9 cellular contexts compared by ENCODE assay signal in genomic region chr7:20778063-20778721, GRCh38. TPM values are rescaled to one million over a fixed set of nuclear protein-coding genes. Genes with fewer than 3 reads are reported as not detected.
A peak's percentile ranks its signal among the peaks of the same experiment; 100 is the strongest.
DNase-seq lines count a peak whose midpoint lies in the region; ATAC-seq and TF ChIP-seq lines count a peak whose summit lies in the region.
"Had no signal": no experiment of that assay in that cellular context is flagged by ENCODE, and none has a peak within 500 bp of the region (broad histone marks: within the 10 kb centered on the region; RNA-seq: fewer than 3 reads in every experiment).

No MANE protein-coding gene starts in this region.

- peak; percentile 77 to 81 for TF ChIP-seq CTCF in Caco-2 (IDR thresholded peaks at IDR 0.05; ENCODE audit: insufficient read depth in 1 of 2, low read depth in 1 of 2, low read length in 1 of 2, severe bottlenecking in 1 of 2, unreplicated experiment in 1 of 2)
- no peak for TF ChIP-seq CTCF in HL-60 (IDR thresholded peaks at IDR 0.05; ENCODE audit: insufficient read depth, low read length)
- peak in 4 of 7 experiments; percentile 9 to 60 (median 34) for TF ChIP-seq CTCF in stomach (IDR thresholded peaks at IDR 0.05)

- peaks cover 12% of the 10 kb centered on the region for H3K36me3 Mint-ChIP-seq in Caco-2 (ENCODE audit: insufficient read depth, unreplicated experiment)

- H3K27ac Mint-ChIP-seq in Caco-2 (ENCODE audit: unreplicated experiment) = peak overlapping the region; percentile 56

- POLR2A ChIA-PET in Caco-2 (lab: Charles Lee) = no interaction called here

- H3K4me1 Mint-ChIP-seq in Caco-2 (ENCODE audit: low read depth, unreplicated experiment) = peaks cover 27% of the 10 kb centered on the region

- peak overlapping the region; percentile 45 for H3K4me3 ChIP-seq in Caco-2 (ENCODE audit: low read depth, low read length)
- H3K4me3 ChIP-seq in HL-60 (replicated peaks; ENCODE audit: insufficient read depth, low read length) = peak overlapping the region; percentile 12; the same call in 1 of the 2 replicates
- peak overlapping the region; percentile 26 to 45 (median 30) for H3K4me3 ChIP-seq in stomach

- no TSS peak for BruUV-seq in Caco-2 (replicated peaks; lab: Mats Ljungman, UMichigan)

- DNase-seq in Caco-2 = peak; percentile 60 to 83
- no peak for DNase-seq in HL-60 (ENCODE audit: low read depth in 1 of 2, low spot score in 1 of 2)
- peak; percentile 5 for DNase-seq in amniotic epithelial cell (ENCODE audit: low read depth)
- peak; percentile 77 for DNase-seq in iPS-NIHi11 (ENCODE audit: low spot score)
- peak; percentile 42 for DNase-seq in stomach
- no peak for DNase-seq in stimulated activated CD4-positive, alpha-beta T cell treated with anti-CD3 and anti-CD28 coated beads, Interleukin-4, amount 100 ng/mL, for 1 hour

- no peaks in the 10 kb centered on the region for H3K36me3 ChIP-seq in Caco-2 (ENCODE audit: control insufficient read depth, insufficient read depth, low read length)
- H3K36me3 ChIP-seq in stomach = no peaks in the 10 kb centered on the region

- CTCF ChIA-PET in Caco-2 (lab: Charles Lee) = interaction anchor here (0.6 to 1.0 kb wide), 5 partner anchors 9 to 476 kb away, joined by 3 to 6 read pairs (median 3); partner anchors contain the start of gene SP8

- H3K4me3 Mint-ChIP-seq in Caco-2 (ENCODE audit: unreplicated experiment) = peak overlapping the region; percentile 79

- H3K4me1 ChIP-seq in Caco-2 (peaks cover 10% of the 10 kb centered on the region; the same call in 1 of the 2 replicates), stomach (peaks cover 10 to 16% (median 12%) of the 10 kb centered on the region in 4 donors)

- intact Hi-C loops in Caco-2 (cut with micrococcal nuclease; ENCODE audit: unreplicated experiment) = loop anchor here (1.0 to 10.0 kb wide), 4 partner anchors 56 to 989 kb away; no protein-coding TSS in a partner anchor
- intact Hi-C loops in stomach (cut with DNase I; ENCODE audit: low total_unique reads) = no loop called here

- H3K27ac ChIP-seq in HL-60 (replicated peaks) = no peak overlapping the region
- H3K27ac ChIP-seq in stomach = no peak overlapping the region

- ATAC-seq in GM19463 (IDR thresholded peaks at IDR 0.05; ENCODE audit: unreplicated experiment) = peak; percentile 92
- no peak for ATAC-seq in HG03108 (IDR thresholded peaks at IDR 0.05; ENCODE audit: unreplicated experiment)

- no peak for TF ChIP-seq POLR2A in stomach (IDR thresholded peaks at IDR 0.05)

- H3K9me3 ChIP-seq in Caco-2 (no peaks in the 10 kb centered on the region), stomach (no peaks in the 10 kb centered on the region)

- 3 to 10% (median 3%) methylated on average over 19 to 63 of the region's 63 CpGs for WGBS in stomach, 5 donors

- H3K27me3 ChIP-seq in Caco-2 (replicated peaks; ENCODE audit: control insufficient read depth, insufficient read depth, low read length) (no peaks in the 10 kb centered on the region), HL-60 (ENCODE audit: insufficient read depth, poor library complexity, severe bottlenecking) (peaks cover 57% of the 10 kb centered on the region), stomach (peaks cover 31 to 100% (median 83%) of the 10 kb centered on the region in 3 donors)

- no peaks in the 10 kb centered on the region for H3K27me3 Mint-ChIP-seq in Caco-2 (ENCODE audit: insufficient read depth, unreplicated experiment)

- no peak for TF ChIP-seq EP300 in stomach (IDR thresholded peaks at IDR 0.05)

- no peaks in the 10 kb centered on the region for H3K9me3 Mint-ChIP-seq in Caco-2 (ENCODE audit: unreplicated experiment)

RNA-seq across cellular contexts. Expression of gene SP8, which starts 8.5 kb away (rescaled TPM):
- total RNA-seq in Caco-2 (2022) = 13.2 and 13.3 TPM in 2 replicates
- not detected for total RNA-seq in stomach
- polyA plus RNA-seq in stomach = not detected
- total RNA-seq: M059J had no signal

Comparison
In these comparisons a context has a peak if more than half of its experiments do, and no peak if none do; other contexts are left out.
1. DNase-seq: peak in Caco-2 (2 of 2), amniotic epithelial cell (single experiment), iPS-NIHi11 (single experiment) and stomach (single experiment); none in HL-60 (0 of 2) and stimulated activated CD4-positive, alpha-beta T cell treated with anti-CD3 and anti-CD28 coated beads, Interleukin-4, amount 100 ng/mL, for 1 hour (single experiment).
2. RNA of gene SP8, which starts 8.5 kb away (total RNA-seq): 13.2 to 13.3 TPM in Caco-2; not detected in stomach; every median in the first group is over 10 times any median in the second.
3. Peak in every context shown above with its lines, with median percentiles within 50 percentile points of each other: H3K4me3 ChIP-seq.